In genomic region chr17:29292992-29293889, GRCh38 we compare ENCODE assay signal across 9 cellular contexts. TPM values are rescaled to one million over a fixed set of nuclear protein-coding genes. Genes with fewer than 3 reads are reported as not detected.
DNase-seq lines count a peak whose midpoint lies in the region; ATAC-seq and TF ChIP-seq lines count a peak whose summit lies in the region.
"Had no signal": no experiment of that assay in that cellular context is flagged by ENCODE, and none has a peak within 500 bp of the region (broad histone marks: within the 10 kb centered on the region; RNA-seq: fewer than 3 reads in every experiment).

No MANE protein-coding gene starts in this region.

- TF ChIP-seq CTCF in HEK293 (tag by site-specific recombination; IDR thresholded peaks at IDR 0.05) (no peak), lower lobe of right lung (IDR thresholded peaks at IDR 0.05) (no peak)

- no peaks in the 10 kb centered on the region for H3K9me3 ChIP-seq in HEK293 (ENCODE audit: control insufficient read depth, insufficient read depth, low read depth, low read length)
- H3K9me3 ChIP-seq in lower lobe of right lung, result no peaks in the 10 kb centered on the region

- no peaks in the 10 kb centered on the region for H3K27me3 ChIP-seq in lower lobe of right lung (ENCODE audit: low read depth)

- intact Hi-C loops in lower lobe of right lung (cut with DNase I), result no loop called here

- peak overlapping the region; percentile 86 for H3K4me3 ChIP-seq in HEK293 (ENCODE audit: low read depth, low read length)
- peak overlapping the region; percentile 98 for H3K4me3 ChIP-seq in lower lobe of right lung

- H3K27ac ChIP-seq in HEK293 (ENCODE audit: extremely low read depth, low read depth, low read length), result peak overlapping the region; percentile 99
- H3K27ac ChIP-seq in lower lobe of right lung, result peak overlapping the region; percentile 97

- peaks cover 11% of the 10 kb centered on the region for H3K4me1 ChIP-seq in HEK293 (ENCODE audit: control insufficient read depth, insufficient read depth, low read length)
- H3K4me1 ChIP-seq in lower lobe of right lung, result peaks cover 44% of the 10 kb centered on the region

- POLR2A ChIA-PET in HEK293 (lab: Yijun Ruan, JAX), result interaction anchor here (0.5 to 3.3 kb wide), 64 partner anchors 8 to 1149 kb away, joined by 3 to 33 read pairs (median 4); partner anchors contain the start of genes ANKRD13B, MYO18A, PHF12 and RPL23A

- CTCF ChIA-PET in HEK293 (lab: Yijun Ruan, JAX), result interaction anchor here (0.6 to 3.5 kb wide), 10 partner anchors 15 to 877 kb away, joined by 3 to 36 read pairs (median 4); no protein-coding TSS in a partner anchor

- DNase-seq in DMS114 treated with DMSO at 0.1 percent for 48 hours (lab: John Stamatoyannopoulos, UW; ENCODE audit: unreplicated experiment) (peak; percentile 17), NCI-H345 (lab: John Stamatoyannopoulos, UW) (peak; percentile 66), ecto neural progenitor cell (ENCODE audit: low spot score) (peak; percentile 79), lower lobe of right lung (peak; percentile 80)
- DNase-seq in activated CD4-positive, alpha-beta T cell treated with anti-CD3 and anti-CD28 coated beads, Interleukin-2, amount 50 U/mL, for 48 hours, result peak; percentile 69 to 73
- DNase-seq in stimulated activated CD4-positive, alpha-beta T cell treated with anti-CD3 and anti-CD28 coated beads, TNF-alpha, amount 100 ng/mL, for 24 hours (ENCODE audit: low read depth in 3 of 3), result peak; percentile 34 to 66 (median 35)

- ATAC-seq in lower lobe of right lung (peak; percentile 56 to 59), HG02973 (IDR thresholded peaks at IDR 0.05; ENCODE audit: unreplicated experiment) (no peak)

- H3K36me3 ChIP-seq in HEK293 (ENCODE audit: control insufficient read depth in 2 of 2, insufficient read depth in 1 of 2, low read length in 2 of 2) (peaks cover 24 to 28% of the 10 kb centered on the region in 2 experiments), lower lobe of right lung (peaks cover 20% of the 10 kb centered on the region)

TF ChIP-seq in HEK293, 187 proteins besides CTCF, POLR2A, EP300 and RAD21 (continues in another document):
- TF ChIP-seq KLF17 (tag by site-specific recombination; IDR thresholded peaks at IDR 0.05) (peak; percentile 52; the same call in 1 of the 2 replicates), EGR2 (tag by site-specific recombination; IDR thresholded peaks at IDR 0.05; ENCODE audit: low read depth) (no peak; the same call in 1 of the 2 replicates), ZNF416 (tag by site-specific recombination; IDR thresholded peaks at IDR 0.05) (no peak), ZNF221 (tag by site-specific recombination; IDR thresholded peaks at IDR 0.05; ENCODE audit: borderline replicate concordance) (0 out of 2 replicates have a peak, but pooled peaks have one; percentile 3), GLIS2 (tag by site-specific recombination; IDR thresholded peaks at IDR 0.05) (peak; percentile 76), ZBTB48 (tag by site-specific recombination; IDR thresholded peaks at IDR 0.05) (peak; percentile 52; the same call in 1 of the 2 replicates), ZEB2 (tag by site-specific recombination; IDR thresholded peaks at IDR 0.05) (peak; percentile 89), ZBTB7A (tag by site-specific recombination; IDR thresholded peaks at IDR 0.05; ENCODE audit: low read depth) (peak; percentile 98), MZF1 (tag by site-specific recombination; IDR thresholded peaks at IDR 0.05; ENCODE audit: borderline replicate concordance) (no peak), GLIS1 (tag by site-specific recombination; IDR thresholded peaks at IDR 0.05) (peak; percentile 44), YY1 (tag by site-specific recombination; IDR thresholded peaks at IDR 0.05) (peak; percentile 80), ZNF404 (tag by site-specific recombination; IDR thresholded peaks at IDR 0.05) (no peak), SCRT1 (tag by site-specific recombination; IDR thresholded peaks at IDR 0.05; ENCODE audit: borderline replicate concordance) (peak; percentile 88; the same call in 1 of the 2 replicates), ZNF311 (tag by site-specific recombination; IDR thresholded peaks at IDR 0.05; ENCODE audit: borderline replicate concordance) (no peak), ZIC2 (tag by site-specific recombination; IDR thresholded peaks at IDR 0.05) (peak; percentile 60), GFI1B (tag by site-specific recombination; IDR thresholded peaks at IDR 0.05) (no peak), ZNF280D (tag by site-specific recombination; IDR thresholded peaks at IDR 0.05) (no peak), PRDM10 (tag by site-specific recombination; IDR thresholded peaks at IDR 0.05) (peak; percentile 82), ZNF394 (tag by site-specific recombination; IDR thresholded peaks at IDR 0.05; ENCODE audit: borderline replicate concordance) (0 out of 2 replicates have a peak, but pooled peaks have one; percentile 13), ZBTB8A (tag by site-specific recombination; IDR thresholded peaks at IDR 0.05) (peak; percentile 96), ZNF660 (tag by site-specific recombination; IDR thresholded peaks at IDR 0.05) (peak; percentile 22; the same call in 1 of the 2 replicates), ZNF335 (tag by site-specific recombination; conservative IDR thresholded peaks at IDR 0.05) (peak; percentile 5; the same call in 1 of the 2 replicates), ZNF2 (tag by site-specific recombination; IDR thresholded peaks at IDR 0.05) (peak; percentile 71; the same call in 1 of the 2 replicates), ZNF114 (tag by site-specific recombination; IDR thresholded peaks at IDR 0.05) (no peak), SCRT2 (tag by site-specific recombination; IDR thresholded peaks at IDR 0.05) (peak; percentile 97)

RNA-seq across cellular contexts. Expression of gene NUFIP2, which starts 0.7 kb away (rescaled TPM):
- total RNA-seq in lower lobe of right lung, result 66.2 TPM

RNA-seq across cellular contexts. Expression of gene CRYBA1, which starts 46.6 kb away (rescaled TPM):
- total RNA-seq in lower lobe of right lung, result not detected
- total RNA-seq: pulmonary artery endothelial cell had no signal

Comparison
In these comparisons a context has a peak if more than half of its experiments do, and no peak if none do; other contexts are left out.
1. DNase-seq: peak in every context shown above with its lines; median percentile 80 in lower lobe of right lung; 79 in ecto neural progenitor cell; 71 in activated CD4-positive, alpha-beta T cell treated with anti-CD3 and anti-CD28 coated beads, Interleukin-2, amount 50 U/mL, for 48 hours; 66 in NCI-H345; 35 in stimulated activated CD4-positive, alpha-beta T cell treated with anti-CD3 and anti-CD28 coated beads, TNF-alpha, amount 100 ng/mL, for 24 hours; 17 in DMS114 treated with DMSO at 0.1 percent for 48 hours.